In the genomic region with DNA sequence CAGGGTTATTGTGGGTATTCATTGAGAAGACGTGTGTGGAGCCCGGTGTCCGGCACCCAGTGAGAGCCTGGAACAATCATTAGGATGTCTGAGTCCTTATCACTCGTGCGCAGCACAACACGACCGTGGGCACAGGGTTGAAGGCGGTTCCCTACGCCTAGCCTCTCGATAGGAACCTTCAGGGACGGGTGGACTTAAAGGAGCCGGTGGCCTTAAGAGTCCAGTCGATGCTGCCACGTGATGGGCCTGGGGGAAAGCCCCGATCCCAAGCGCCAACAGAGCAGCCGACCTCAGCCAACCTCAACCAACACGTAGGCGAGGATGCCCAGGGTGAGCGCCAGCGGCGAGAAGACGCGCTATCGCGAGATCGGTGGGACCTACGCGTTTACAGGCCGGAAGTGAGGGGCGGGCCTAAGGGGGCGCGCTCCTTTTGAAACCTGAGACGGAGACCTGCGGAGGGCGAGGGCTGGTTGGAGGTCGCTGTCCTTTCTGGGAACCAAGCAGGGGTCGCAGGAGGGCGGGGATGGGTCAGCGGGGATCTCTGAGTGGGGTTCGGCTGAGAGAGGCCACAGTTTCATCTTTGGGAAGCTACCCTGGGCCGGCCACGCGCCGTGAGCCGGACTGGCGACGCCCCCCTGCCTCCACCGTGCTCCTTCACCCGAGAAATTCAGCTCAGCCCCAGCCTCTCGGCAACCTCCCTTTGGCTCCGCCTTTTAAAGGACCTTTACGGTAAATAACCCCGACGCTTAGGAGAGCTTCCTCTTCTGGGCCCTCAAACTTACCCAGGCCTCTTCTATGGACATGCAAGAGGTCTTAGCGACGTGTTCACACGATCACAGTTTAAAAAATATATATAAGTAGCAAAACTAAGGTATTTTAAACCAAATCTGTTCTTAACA, we compare ENCODE assay signal across 1 cellular context.
A peak's percentile ranks its signal among the peaks of the same experiment; 100 is the strongest.
TF ChIP-seq lines count a peak whose summit lies in the region.

No MANE protein-coding gene starts in this region.

TF ChIP-seq in HepG2, 621 proteins besides CTCF, POLR2A, EP300 and RAD21 (continued from another document and continues in another):
- TF ChIP-seq REST (IDR thresholded peaks at IDR 0.05; ENCODE audit: borderline replicate concordance in 1 of 2, low read depth in 1 of 2, low read length in 2 of 2) (peak in 1 of 2 experiments; percentile 54; a peak in 1 of 4 replicates), IKZF5 (CRISPR knock-in tag; IDR thresholded peaks at IDR 0.05) (peak; percentile 82), ZNF230 (CRISPR knock-in tag; IDR thresholded peaks at IDR 0.05) (peak; percentile 88), ZKSCAN1 (IDR thresholded peaks at IDR 0.05; ENCODE audit: low read length) (peak; percentile 10; the same call in 1 of the 2 replicates), CAMTA2 (CRISPR knock-in tag; IDR thresholded peaks at IDR 0.05; ENCODE audit: borderline replicate concordance) (peak; percentile 98), GFI1 (CRISPR knock-in tag; IDR thresholded peaks at IDR 0.05; ENCODE audit: borderline replicate concordance) (no peak), ZNF414 (CRISPR knock-in tag; IDR thresholded peaks at IDR 0.05) (peak; percentile 82; the same call in 1 of the 2 replicates), ZNF260 (CRISPR knock-in tag; IDR thresholded peaks at IDR 0.05; ENCODE audit: borderline replicate concordance, low read depth) (0 out of 2 replicates have a peak, but pooled peaks have one; percentile 61), ZNF720 (CRISPR knock-in tag; IDR thresholded peaks at IDR 0.05) (peak; percentile 88), ZNF343 (CRISPR knock-in tag; IDR thresholded peaks at IDR 0.05) (peak; percentile 89), TCF7L2 (IDR thresholded peaks at IDR 0.05; ENCODE audit: low read depth, low read length) (peak; percentile 60; the same call in 1 of the 2 replicates), FOXJ3 (CRISPR knock-in tag; IDR thresholded peaks at IDR 0.05; ENCODE audit: borderline replicate concordance) (peak; percentile 68), ZNF652 (CRISPR knock-in tag; IDR thresholded peaks at IDR 0.05; ENCODE audit: borderline replicate concordance, low read depth) (no peak), ZNF782 (CRISPR knock-in tag; IDR thresholded peaks at IDR 0.05; ENCODE audit: borderline replicate concordance) (peak; percentile 97), ZNF224 (CRISPR knock-in tag; IDR thresholded peaks at IDR 0.05) (no peak), THAP7 (CRISPR knock-in tag; IDR thresholded peaks at IDR 0.05) (peak; percentile 71; the same call in 1 of the 2 replicates), HNRNPLL (IDR thresholded peaks at IDR 0.05; ENCODE audit: low read depth, low read length, poor library complexity, severe bottlenecking) (no peak), HNF4G (IDR thresholded peaks at IDR 0.05; ENCODE audit: borderline replicate concordance, low read depth, low read length) (peak; percentile 28; the same call in 1 of the 2 replicates), HNF4G (CRISPR knock-in tag; IDR thresholded peaks at IDR 0.05; ENCODE audit: borderline replicate concordance, low read depth) (0 out of 2 replicates have a peak, but pooled peaks have one; percentile 19), BRD4 (CRISPR knock-in tag; IDR thresholded peaks at IDR 0.05) (peak; percentile 94), ATF1 (CRISPR knock-in tag; IDR thresholded peaks at IDR 0.05) (peak; percentile 82), ATAD3A (CRISPR knock-in tag; IDR thresholded peaks at IDR 0.05) (peak; percentile 87; the same call in 1 of the 2 replicates), ZNF317 (CRISPR knock-in tag; IDR thresholded peaks at IDR 0.05) (peak; percentile 87), FOXA3 (CRISPR knock-in tag; IDR thresholded peaks at IDR 0.05) (peak; percentile 67), KAT2B (IDR thresholded peaks at IDR 0.05; ENCODE audit: borderline replicate concordance, low read depth, low read length) (no peak), YEATS4 (CRISPR knock-in tag; IDR thresholded peaks at IDR 0.05; ENCODE audit: borderline replicate concordance) (peak; percentile 89), MZF1 (CRISPR knock-in tag; IDR thresholded peaks at IDR 0.05; ENCODE audit: borderline replicate concordance) (peak; percentile 89; the same call in 1 of the 2 replicates), ZNF781 (CRISPR knock-in tag; IDR thresholded peaks at IDR 0.05; ENCODE audit: borderline replicate concordance, not compliant biosample characterization) (peak; percentile 62), EEA1 (CRISPR knock-in tag; IDR thresholded peaks at IDR 0.05; ENCODE audit: borderline replicate concordance) (peak; percentile 89; the same call in 1 of the 2 replicates), RXRB (CRISPR knock-in tag; IDR thresholded peaks at IDR 0.05; ENCODE audit: borderline replicate concordance) (peak; percentile 83), ASH2L (IDR thresholded peaks at IDR 0.05; ENCODE audit: insufficient read length, low read depth, low read length) (peak; percentile 86), ZSCAN25 (CRISPR knock-in tag; IDR thresholded peaks at IDR 0.05) (peak; percentile 55; the same call in 1 of the 2 replicates), ZNF788 (CRISPR knock-in tag; IDR thresholded peaks at IDR 0.05; ENCODE audit: borderline replicate concordance) (peak; percentile 74; the same call in 1 of the 2 replicates), ZNF629 (CRISPR knock-in tag; conservative IDR thresholded peaks at IDR 0.05) (0 out of 2 replicates have a peak, but pooled peaks have one; percentile 24), KDM6A (CRISPR knock-in tag; IDR thresholded peaks at IDR 0.05; ENCODE audit: low read depth) (no peak), SOX13 (IDR thresholded peaks at IDR 0.05) (peak; percentile 25; the same call in 1 of the 2 replicates), SOX13 (CRISPR knock-in tag; conservative IDR thresholded peaks at IDR 0.05 in 1 of 2, IDR thresholded peaks at IDR 0.05 in 1 of 2) (peak in 1 of 2 experiments; percentile 40; a peak in 2 of 4 replicates), FOXP1 (IDR thresholded peaks at IDR 0.05) (no peak), FOXP1 (CRISPR knock-in tag; IDR thresholded peaks at IDR 0.05) (0 out of 2 replicates have a peak, but pooled peaks have one; percentile 3)
- TF ChIP-seq, protein P1, sequence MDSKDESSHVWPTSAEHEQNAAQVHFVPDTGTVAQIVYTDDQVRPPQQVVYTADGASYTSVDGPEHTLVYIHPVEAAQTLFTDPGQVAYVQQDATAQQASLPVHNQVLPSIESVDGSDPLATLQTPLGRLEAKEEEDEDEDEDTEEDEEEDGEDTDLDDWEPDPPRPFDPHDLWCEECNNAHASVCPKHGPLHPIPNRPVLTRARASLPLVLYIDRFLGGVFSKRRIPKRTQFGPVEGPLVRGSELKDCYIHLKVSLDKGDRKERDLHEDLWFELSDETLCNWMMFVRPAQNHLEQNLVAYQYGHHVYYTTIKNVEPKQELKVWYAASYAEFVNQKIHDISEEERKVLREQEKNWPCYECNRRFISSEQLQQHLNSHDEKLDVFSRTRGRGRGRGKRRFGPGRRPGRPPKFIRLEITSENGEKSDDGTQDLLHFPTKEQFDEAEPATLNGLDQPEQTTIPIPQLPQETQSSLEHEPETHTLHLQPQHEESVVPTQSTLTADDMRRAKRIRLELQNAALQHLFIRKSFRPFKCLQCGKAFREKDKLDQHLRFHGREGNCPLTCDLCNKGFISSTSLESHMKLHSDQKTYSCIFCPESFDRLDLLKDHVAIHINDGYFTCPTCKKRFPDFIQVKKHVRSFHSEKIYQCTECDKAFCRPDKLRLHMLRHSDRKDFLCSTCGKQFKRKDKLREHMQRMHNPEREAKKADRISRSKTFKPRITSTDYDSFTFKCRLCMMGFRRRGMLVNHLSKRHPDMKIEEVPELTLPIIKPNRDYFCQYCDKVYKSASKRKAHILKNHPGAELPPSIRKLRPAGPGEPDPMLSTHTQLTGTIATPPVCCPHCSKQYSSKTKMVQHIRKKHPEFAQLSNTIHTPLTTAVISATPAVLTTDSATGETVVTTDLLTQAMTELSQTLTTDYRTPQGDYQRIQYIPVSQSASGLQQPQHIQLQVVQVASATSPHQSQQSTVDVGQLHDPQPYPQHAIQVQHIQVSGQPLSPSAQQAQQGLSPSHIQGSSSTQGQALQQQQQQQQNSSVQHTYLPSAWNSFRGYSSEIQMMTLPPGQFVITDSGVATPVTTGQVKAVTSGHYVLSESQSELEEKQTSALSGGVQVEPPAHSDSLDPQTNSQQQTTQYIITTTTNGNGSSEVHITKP (CRISPR knock-in tag; IDR thresholded peaks at IDR 0.05; ENCODE audit: low read depth): peak; percentile 71; the same call in 1 of the 2 replicates
- TF ChIP-seq, protein P2, sequence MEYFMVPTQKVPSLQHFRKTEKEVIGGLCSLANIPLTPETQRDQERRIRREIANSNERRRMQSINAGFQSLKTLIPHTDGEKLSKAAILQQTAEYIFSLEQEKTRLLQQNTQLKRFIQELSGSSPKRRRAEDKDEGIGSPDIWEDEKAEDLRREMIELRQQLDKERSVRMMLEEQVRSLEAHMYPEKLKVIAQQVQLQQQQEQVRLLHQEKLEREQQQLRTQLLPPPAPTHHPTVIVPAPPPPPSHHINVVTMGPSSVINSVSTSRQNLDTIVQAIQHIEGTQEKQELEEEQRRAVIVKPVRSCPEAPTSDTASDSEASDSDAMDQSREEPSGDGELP (IDR thresholded peaks at IDR 0.05; ENCODE audit: borderline replicate concordance, low read depth): no peak; the same call in 1 of the 2 replicates
- TF ChIP-seq, protein P3, sequence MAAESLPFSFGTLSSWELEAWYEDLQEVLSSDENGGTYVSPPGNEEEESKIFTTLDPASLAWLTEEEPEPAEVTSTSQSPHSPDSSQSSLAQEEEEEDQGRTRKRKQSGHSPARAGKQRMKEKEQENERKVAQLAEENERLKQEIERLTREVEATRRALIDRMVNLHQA (CRISPR knock-in tag; IDR thresholded peaks at IDR 0.05): no peak
- TF ChIP-seq, protein P4, sequence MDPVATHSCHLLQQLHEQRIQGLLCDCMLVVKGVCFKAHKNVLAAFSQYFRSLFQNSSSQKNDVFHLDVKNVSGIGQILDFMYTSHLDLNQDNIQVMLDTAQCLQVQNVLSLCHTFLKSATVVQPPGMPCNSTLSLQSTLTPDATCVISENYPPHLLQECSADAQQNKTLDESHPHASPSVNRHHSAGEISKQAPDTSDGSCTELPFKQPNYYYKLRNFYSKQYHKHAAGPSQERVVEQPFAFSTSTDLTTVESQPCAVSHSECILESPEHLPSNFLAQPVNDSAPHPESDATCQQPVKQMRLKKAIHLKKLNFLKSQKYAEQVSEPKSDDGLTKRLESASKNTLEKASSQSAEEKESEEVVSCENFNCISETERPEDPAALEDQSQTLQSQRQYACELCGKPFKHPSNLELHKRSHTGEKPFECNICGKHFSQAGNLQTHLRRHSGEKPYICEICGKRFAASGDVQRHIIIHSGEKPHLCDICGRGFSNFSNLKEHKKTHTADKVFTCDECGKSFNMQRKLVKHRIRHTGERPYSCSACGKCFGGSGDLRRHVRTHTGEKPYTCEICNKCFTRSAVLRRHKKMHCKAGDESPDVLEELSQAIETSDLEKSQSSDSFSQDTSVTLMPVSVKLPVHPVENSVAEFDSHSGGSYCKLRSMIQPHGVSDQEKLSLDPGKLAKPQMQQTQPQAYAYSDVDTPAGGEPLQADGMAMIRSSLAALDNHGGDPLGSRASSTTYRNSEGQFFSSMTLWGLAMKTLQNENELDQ (CRISPR knock-in tag; IDR thresholded peaks at IDR 0.05; ENCODE audit: borderline replicate concordance): no peak
